Comparison of ENCODE assay signal across 1 cellular context in the genomic region with DNA sequence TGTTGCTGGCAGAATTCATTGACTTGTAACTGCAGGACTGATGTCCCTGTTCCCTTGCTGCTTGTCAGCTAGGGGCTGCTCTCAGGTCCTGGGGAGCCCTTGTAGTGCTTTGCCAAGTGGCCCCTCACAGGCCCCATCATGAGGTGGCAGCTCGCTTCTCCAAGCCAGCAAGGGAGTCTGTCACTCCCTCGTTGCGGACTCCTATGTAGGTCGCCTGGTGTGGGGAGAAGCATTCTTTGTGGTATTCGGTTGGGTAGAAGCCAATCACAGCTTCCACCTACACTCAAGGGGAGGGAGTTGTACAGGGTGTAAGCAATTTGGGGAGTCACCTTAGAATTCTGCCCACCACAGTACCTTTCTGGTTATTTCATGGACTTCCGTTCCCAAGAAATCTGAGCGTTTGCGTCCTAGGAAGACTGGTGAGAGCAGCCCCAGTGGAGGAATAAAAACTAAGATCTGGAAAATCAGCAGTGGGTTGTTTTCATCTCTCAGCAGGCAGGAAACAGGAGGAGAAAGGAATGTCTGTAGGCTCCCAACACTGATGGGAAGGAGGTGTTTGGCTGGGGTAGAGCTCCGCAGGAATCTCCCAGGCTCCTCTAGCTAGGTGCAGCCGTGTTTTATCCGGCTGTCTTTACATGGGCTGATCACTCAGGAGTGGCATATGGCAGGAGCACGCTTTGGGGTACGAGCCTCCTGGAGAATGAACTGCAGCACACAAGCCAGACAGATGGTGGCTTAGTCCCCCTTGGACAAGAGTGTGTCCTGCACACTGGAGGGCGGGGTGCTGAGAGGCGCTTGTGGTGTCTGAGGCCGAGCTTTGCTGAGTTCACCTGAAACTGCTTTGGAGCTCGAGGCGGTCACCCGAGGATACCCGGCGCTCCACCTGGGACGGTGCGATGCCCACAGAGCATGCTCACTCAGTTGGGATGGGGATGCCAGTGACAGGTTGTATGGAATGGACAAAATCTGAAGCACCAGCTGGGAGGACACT.
TF ChIP-seq lines count a peak whose summit lies in the region.

No MANE protein-coding gene starts in this region.

TF ChIP-seq in GM23338, 12 proteins besides CTCF, POLR2A, EP300 and RAD21 (continued from another document):
- TF ChIP-seq, protein P1, sequence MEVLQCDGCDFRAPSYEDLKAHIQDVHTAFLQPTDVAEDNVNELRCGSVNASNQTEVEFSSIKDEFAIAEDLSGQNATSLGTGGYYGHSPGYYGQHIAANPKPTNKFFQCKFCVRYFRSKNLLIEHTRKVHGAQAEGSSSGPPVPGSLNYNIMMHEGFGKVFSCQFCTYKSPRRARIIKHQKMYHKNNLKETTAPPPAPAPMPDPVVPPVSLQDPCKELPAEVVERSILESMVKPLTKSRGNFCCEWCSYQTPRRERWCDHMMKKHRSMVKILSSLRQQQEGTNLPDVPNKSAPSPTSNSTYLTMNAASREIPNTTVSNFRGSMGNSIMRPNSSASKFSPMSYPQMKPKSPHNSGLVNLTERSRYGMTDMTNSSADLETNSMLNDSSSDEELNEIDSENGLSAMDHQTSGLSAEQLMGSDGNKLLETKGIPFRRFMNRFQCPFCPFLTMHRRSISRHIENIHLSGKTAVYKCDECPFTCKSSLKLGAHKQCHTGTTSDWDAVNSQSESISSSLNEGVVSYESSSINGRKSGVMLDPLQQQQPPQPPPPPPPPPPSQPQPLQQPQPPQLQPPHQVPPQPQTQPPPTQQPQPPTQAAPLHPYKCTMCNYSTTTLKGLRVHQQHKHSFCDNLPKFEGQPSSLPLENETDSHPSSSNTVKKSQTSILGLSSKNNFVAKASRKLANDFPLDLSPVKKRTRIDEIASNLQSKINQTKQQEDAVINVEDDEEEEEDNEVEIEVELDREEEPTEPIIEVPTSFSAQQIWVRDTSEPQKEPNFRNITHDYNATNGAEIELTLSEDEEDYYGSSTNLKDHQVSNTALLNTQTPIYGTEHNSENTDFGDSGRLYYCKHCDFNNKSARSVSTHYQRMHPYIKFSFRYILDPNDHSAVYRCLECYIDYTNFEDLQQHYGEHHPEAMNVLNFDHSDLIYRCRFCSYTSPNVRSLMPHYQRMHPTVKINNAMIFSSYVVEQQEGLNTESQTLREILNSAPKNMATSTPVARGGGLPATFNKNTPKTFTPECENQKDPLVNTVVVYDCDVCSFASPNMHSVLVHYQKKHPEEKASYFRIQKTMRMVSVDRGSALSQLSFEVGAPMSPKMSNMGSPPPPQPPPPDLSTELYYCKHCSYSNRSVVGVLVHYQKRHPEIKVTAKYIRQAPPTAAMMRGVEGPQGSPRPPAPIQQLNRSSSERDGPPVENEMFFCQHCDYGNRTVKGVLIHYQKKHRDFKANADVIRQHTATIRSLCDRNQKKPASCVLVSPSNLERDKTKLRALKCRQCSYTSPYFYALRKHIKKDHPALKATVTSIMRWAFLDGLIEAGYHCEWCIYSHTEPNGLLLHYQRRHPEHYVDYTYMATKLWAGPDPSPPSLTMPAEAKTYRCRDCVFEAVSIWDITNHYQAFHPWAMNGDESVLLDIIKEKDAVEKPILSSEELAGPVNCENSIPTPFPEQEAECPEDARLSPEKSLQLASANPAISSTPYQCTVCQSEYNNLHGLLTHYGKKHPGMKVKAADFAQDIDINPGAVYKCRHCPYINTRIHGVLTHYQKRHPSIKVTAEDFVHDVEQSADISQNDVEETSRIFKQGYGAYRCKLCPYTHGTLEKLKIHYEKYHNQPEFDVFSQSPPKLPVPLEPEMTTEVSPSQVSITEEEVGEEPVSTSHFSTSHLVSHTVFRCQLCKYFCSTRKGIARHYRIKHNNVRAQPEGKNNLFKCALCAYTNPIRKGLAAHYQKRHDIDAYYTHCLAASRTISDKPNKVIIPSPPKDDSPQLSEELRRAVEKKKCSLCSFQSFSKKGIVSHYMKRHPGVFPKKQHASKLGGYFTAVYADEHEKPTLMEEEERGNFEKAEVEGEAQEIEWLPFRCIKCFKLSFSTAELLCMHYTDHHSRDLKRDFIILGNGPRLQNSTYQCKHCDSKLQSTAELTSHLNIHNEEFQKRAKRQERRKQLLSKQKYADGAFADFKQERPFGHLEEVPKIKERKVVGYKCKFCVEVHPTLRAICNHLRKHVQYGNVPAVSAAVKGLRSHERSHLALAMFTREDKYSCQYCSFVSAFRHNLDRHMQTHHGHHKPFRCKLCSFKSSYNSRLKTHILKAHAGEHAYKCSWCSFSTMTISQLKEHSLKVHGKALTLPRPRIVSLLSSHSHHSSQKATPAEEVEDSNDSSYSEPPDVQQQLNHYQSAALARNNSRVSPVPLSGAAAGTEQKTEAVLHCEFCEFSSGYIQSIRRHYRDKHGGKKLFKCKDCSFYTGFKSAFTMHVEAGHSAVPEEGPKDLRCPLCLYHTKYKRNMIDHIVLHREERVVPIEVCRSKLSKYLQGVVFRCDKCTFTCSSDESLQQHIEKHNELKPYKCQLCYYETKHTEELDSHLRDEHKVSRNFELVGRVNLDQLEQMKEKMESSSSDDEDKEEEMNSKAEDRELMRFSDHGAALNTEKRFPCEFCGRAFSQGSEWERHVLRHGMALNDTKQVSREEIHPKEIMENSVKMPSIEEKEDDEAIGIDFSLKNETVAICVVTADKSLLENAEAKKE (CRISPR knock-in tag; IDR thresholded peaks at IDR 0.05) = no peak
- no peak for TF ChIP-seq STAT1 (IDR thresholded peaks at IDR 0.05; ENCODE audit: unreplicated experiment)
- no peak for TF ChIP-seq EZH2 (IDR thresholded peaks at IDR 0.05; ENCODE audit: low read depth, unreplicated experiment)
- no peak for TF ChIP-seq CREB1 (CRISPR knock-in tag; IDR thresholded peaks at IDR 0.05; ENCODE audit: low read depth)
- TF ChIP-seq ZNF331 (CRISPR knock-in tag; IDR thresholded peaks at IDR 0.05; ENCODE audit: low read depth) = no peak
